Comparison of ENCODE assay signal across 8 cellular contexts in genomic region chr10:45726703-45727420, GRCh38. TPM values are rescaled to one million over a fixed set of nuclear protein-coding genes. Genes with fewer than 3 reads are reported as not detected.
A peak's percentile ranks its signal among the peaks of the same experiment; 100 is the strongest.
DNase-seq lines count a peak whose midpoint lies in the region; ATAC-seq and TF ChIP-seq lines count a peak whose summit lies in the region.
"Not testable (repeated sequence)": the region's sequence is repeated elsewhere in the genome, so short reads cannot be mapped to it uniquely, and the experiment has no call there.

TSS of gene WASHC2C (plus strand) at chr10:45727266. CDS start at chr10:45727318, 52 bp downstream.

- H3K36me3 Mint-ChIP-seq in activated naive CD8-positive, alpha-beta T cell treated with anti-CD3 and anti-CD28 coated beads, Interleukin-2, amount 10 ng/mL, durations not matched to agents 7 days and 5 days: not testable (repeated sequence)

- not testable (repeated sequence) for H3K4me1 Mint-ChIP-seq in activated naive CD8-positive, alpha-beta T cell treated with anti-CD3 and anti-CD28 coated beads, Interleukin-2, amount 10 ng/mL, durations not matched to agents 7 days and 5 days

- H3K27me3 Mint-ChIP-seq in activated naive CD8-positive, alpha-beta T cell treated with anti-CD3 and anti-CD28 coated beads, Interleukin-2, amount 10 ng/mL, durations not matched to agents 7 days and 5 days: not testable (repeated sequence)

- not testable (repeated sequence) for H3K9me3 Mint-ChIP-seq in activated naive CD8-positive, alpha-beta T cell treated with anti-CD3 and anti-CD28 coated beads, Interleukin-2, amount 10 ng/mL, durations not matched to agents 7 days and 5 days

- H3K4me3 ChIP-seq in GM12864 (ENCODE audit: low read depth, low read length): peak within 1 kb of the TSS; percentile 86

- H3K4me3 Mint-ChIP-seq in activated naive CD8-positive, alpha-beta T cell treated with anti-CD3 and anti-CD28 coated beads, Interleukin-2, amount 10 ng/mL, durations not matched to agents 7 days and 5 days: peak within 1 kb of the TSS; percentile 82

- POLR2A ChIA-PET in activated naive CD8-positive, alpha-beta T cell treated with anti-CD3 and anti-CD28 coated beads, Interleukin-2, amount 10 ng/mL, durations not matched to agents 7 days and 5 days (lab: Charles Lee): interaction anchor here (0.8 kb wide), 1 partner anchor 308 kb away, joined by 4 read pairs; no protein-coding TSS in a partner anchor

- ATAC-seq in HG02623 (IDR thresholded peaks at IDR 0.05; ENCODE audit: unreplicated experiment): peak; percentile 84
- peak; percentile 93 for ATAC-seq in activated naive CD8-positive, alpha-beta T cell treated with anti-CD3 and anti-CD28 coated beads, Interleukin-2, amount 10 ng/mL, durations not matched to agents 7 days and 5 days (ENCODE audit: low read depth)

- H3K27ac Mint-ChIP-seq in activated naive CD8-positive, alpha-beta T cell treated with anti-CD3 and anti-CD28 coated beads, Interleukin-2, amount 10 ng/mL, durations not matched to agents 7 days and 5 days: peak within 1 kb of the TSS; percentile 82

- not testable (repeated sequence) for TF ChIP-seq CTCF in GM12864 (IDR thresholded peaks at IDR 0.05; ENCODE audit: low read depth, low read length, missing control alignments)

- DNase-seq in GM12864 (ENCODE audit: low read depth): not testable (repeated sequence)
- DNase-seq in NCI-H1092 treated with DMSO at 0.1 percent for 48 hours (lab: John Stamatoyannopoulos, UW): peak; percentile 47
- peak; percentile 69 for DNase-seq in SW480 (ENCODE audit: low spot score)
- DNase-seq in activated naive CD8-positive, alpha-beta T cell treated with anti-CD3 and anti-CD28 coated beads, Interleukin-2, amount 10 ng/mL, durations not matched to agents 7 days and 5 days: peak; percentile 94
- peak; percentile 85 for DNase-seq in glomerular visceral epithelial cell (ENCODE audit: extremely low spot score)
- peak; percentile 80 for DNase-seq in occipital lobe (lab: John Stamatoyannopoulos, UW)
- peak; percentile 84 for DNase-seq in superior temporal gyrus (ENCODE audit: extremely low spot score)

RNA-seq across cellular contexts. Expression of gene WASHC2C, which starts in this region (rescaled TPM):
- total RNA-seq in activated naive CD8-positive, alpha-beta T cell treated with anti-CD3 and anti-CD28 coated beads, Interleukin-2, amount 10 ng/mL, durations not matched to agents 7 days and 5 days: 10 to 100 TPM; 43.6 to 44.7 TPM
- total RNA-seq in occipital lobe: 31.5 TPM
